Comparison of ENCODE assay signal across 8 cellular contexts in genomic region chr12:29380536-29381523, GRCh38. TPM values are rescaled to one million over a fixed set of nuclear protein-coding genes. Genes with fewer than 3 reads are reported as not detected.
DNase-seq lines count a peak whose midpoint lies in the region; ATAC-seq and TF ChIP-seq lines count a peak whose summit lies in the region.

Gene ERGIC2, minus strand, starts transcription at chr12:29381172. Its CDS starts 9,539 bp downstream, at chr12:29371633.

- H3K4me2 ChIP-seq in OCI-LY3 (ENCODE audit: low read length), result peak within 1 kb of the TSS; percentile 88

- H3K4me1 Mint-ChIP-seq in endothelial cell (ENCODE audit: unreplicated experiment), result peaks cover 8% of the 10 kb centered on the region
- H3K4me1 Mint-ChIP-seq in mesothelial cell of epicardium, result peaks cover 16% of the 10 kb centered on the region

- H3K27me3 ChIP-seq in OCI-LY3 (ENCODE audit: low read depth, low read length), result no peaks in the 10 kb centered on the region

- H3K79me2 ChIP-seq in OCI-LY3 (ENCODE audit: low read length), result peaks cover 50% of the 10 kb centered on the region

- H3K27ac Mint-ChIP-seq in endothelial cell (ENCODE audit: unreplicated experiment), result peak within 1 kb of the TSS; percentile 89
- H3K27ac Mint-ChIP-seq in mesothelial cell of epicardium, result peak within 1 kb of the TSS; percentile 96

- H4K20me1 ChIP-seq in OCI-LY3 (ENCODE audit: insufficient read depth, low read length), result peaks cover 14% of the 10 kb centered on the region

- peaks cover 25% of the 10 kb centered on the region for H3K4me1 ChIP-seq in OCI-LY3 (ENCODE audit: low read length)

- peak within 1 kb of the TSS; percentile 71 for H3K27ac ChIP-seq in OCI-LY3 (ENCODE audit: low read length)

- H2AFZ ChIP-seq in OCI-LY3 (ENCODE audit: low read depth, low read length), result peak within 1 kb of the TSS; percentile 92

- H3K4me3 ChIP-seq in OCI-LY3 (ENCODE audit: low read length), result peak within 1 kb of the TSS; percentile 86

- peak within 1 kb of the TSS; percentile 83 for H3K9ac ChIP-seq in OCI-LY3 (ENCODE audit: low read length)

- H3K36me3 Mint-ChIP-seq in endothelial cell (ENCODE audit: low read depth, unreplicated experiment) (peaks cover 4% of the 10 kb centered on the region), mesothelial cell of epicardium (peaks cover 14% of the 10 kb centered on the region)

- ATAC-seq in GM21515 (IDR thresholded peaks at IDR 0.05; ENCODE audit: unreplicated experiment), result peak; percentile 98

- H3K4me3 Mint-ChIP-seq in endothelial cell (ENCODE audit: unreplicated experiment) (peak within 1 kb of the TSS; percentile 97), mesothelial cell of epicardium (peak within 1 kb of the TSS; percentile 92)

- no peaks in the 10 kb centered on the region for H3K9me3 ChIP-seq in OCI-LY3 (ENCODE audit: insufficient read depth, low read length)

- TF ChIP-seq CTCF in OCI-LY3 (IDR thresholded peaks at IDR 0.05; ENCODE audit: low read depth, low read length) (no peak), endothelial cell (IDR thresholded peaks at IDR 0.05; ENCODE audit: unreplicated experiment) (no peak), mesothelial cell of epicardium (IDR thresholded peaks at IDR 0.05; ENCODE audit: unreplicated experiment) (no peak)

- peak; percentile 91 for DNase-seq in D341Med (ENCODE audit: low spot score)
- peak; percentile 84 for DNase-seq in HuH-7 (ENCODE audit: low spot score)
- peak; percentile 87 for DNase-seq in activated CD8-positive, alpha-beta memory T cell treated with anti-CD3 and anti-CD28 coated beads, Interleukin-2, amount 50 U/mL, for 48 hours
- peak; percentile 88 for DNase-seq in endothelial cell (ENCODE audit: low spot score)
- DNase-seq in mesothelial cell of epicardium (ENCODE audit: low spot score in 2 of 2, unreplicated experiment in 2 of 2), result peak; percentile 69 to 87
- peak; percentile 75 to 81 for DNase-seq in stimulated activated CD8-positive, alpha-beta memory T cell treated with anti-CD3 and anti-CD28 coated beads, Interleukin-15, amount 100 ng/mL, for 48 hours (ENCODE audit: low read depth in 2 of 2)

- H3K9me3 Mint-ChIP-seq in endothelial cell (ENCODE audit: unreplicated experiment) (no peaks in the 10 kb centered on the region), mesothelial cell of epicardium (peaks cover 4% of the 10 kb centered on the region)

- peaks cover 20% of the 10 kb centered on the region for H3K36me3 ChIP-seq in OCI-LY3 (replicated peaks; ENCODE audit: low read depth, low read length)

- peaks cover 8% of the 10 kb centered on the region for H3K27me3 Mint-ChIP-seq in endothelial cell (ENCODE audit: unreplicated experiment)
- peaks cover 5% of the 10 kb centered on the region for H3K27me3 Mint-ChIP-seq in mesothelial cell of epicardium (ENCODE audit: low read depth)

RNA-seq across cellular contexts. Expression of gene ERGIC2, which starts in this region (rescaled TPM):
- total RNA-seq in endothelial cell (ENCODE audit: unreplicated experiment) (44.4 TPM), mesothelial cell of epicardium (59.8 to 65.3 TPM (median 62.3 TPM) in 3 replicates)

Comparison
In these comparisons a context has a peak if more than half of its experiments do, and no peak if none do; other contexts are left out.
1. Peak in every context shown above with its lines: DNase-seq, ATAC-seq, H3K4me3 ChIP-seq and H3K27ac ChIP-seq.